22 cellular contexts compared by ENCODE assay signal in the genomic region with DNA sequence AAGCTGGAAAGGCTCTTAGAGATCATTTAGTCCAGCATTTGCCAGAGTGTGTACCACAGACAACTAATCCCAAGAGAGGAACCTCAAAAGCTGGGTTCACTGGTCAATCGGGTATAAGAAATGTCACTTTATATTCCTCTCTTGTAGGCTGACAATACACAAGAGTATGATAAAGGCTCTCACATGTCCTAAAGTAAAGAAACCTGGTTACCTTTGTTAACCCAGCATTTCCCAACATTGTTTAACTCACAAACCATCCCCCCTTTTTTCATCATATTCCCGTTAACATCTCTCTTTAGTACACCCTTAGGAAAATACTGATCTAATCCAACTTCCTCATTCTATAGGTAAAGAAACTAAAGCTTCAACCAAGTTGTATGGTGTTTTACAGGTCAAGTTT.
"Had no signal": no experiment of that assay in that cellular context is flagged by ENCODE, and none has a peak within 500 bp of the region (broad histone marks: within the 10 kb centered on the region; RNA-seq: fewer than 3 reads in every experiment).

No MANE protein-coding gene starts in this region.

- DNase-seq: dermis blood vessel endothelial cell; dorsolateral prefrontal cortex; effector CD4-positive, alpha-beta T cell; effector memory CD4-positive, alpha-beta T cell; foreskin keratinocyte; gastrocnemius medialis; glutamatergic neuron; head of caudate nucleus; heart right ventricle; hippocampal formation; left cardiac atrium; left lung; left ventricle myocardium superior; lower lobe of right lung; mesenchymal stem cell; mucosa of descending colon; naive B cell; naive thymus-derived CD8-positive, alpha-beta T cell had no signal

- FAIRE-seq: islet of Langerhans, keratinocyte had no signal

- H3K9me3 ChIP-seq: esophagus muscularis mucosa, gastrocnemius medialis, heart right ventricle, left lung, lower lobe of right lung, mucosa of descending colon had no signal

- H3K4me3 ChIP-seq: coronary artery, dorsolateral prefrontal cortex, esophagus muscularis mucosa, gastrocnemius medialis, heart right ventricle, left lung, lower lobe of right lung, mucosa of descending colon had no signal

- H3K36me3 ChIP-seq: esophagus muscularis mucosa, gastrocnemius medialis, heart right ventricle, left lung, lower lobe of right lung had no signal

- H3K27me3 ChIP-seq: foreskin keratinocyte, gastrocnemius medialis had no signal

- H3K4me1 ChIP-seq: esophagus muscularis mucosa, gastrocnemius medialis, heart right ventricle, left lung, lower lobe of right lung had no signal

- H3K27ac ChIP-seq: coronary artery, dorsolateral prefrontal cortex, esophagus muscularis mucosa, foreskin keratinocyte, gastrocnemius medialis, heart right ventricle, left lung, lower lobe of right lung had no signal
